1 cellular context compared by ENCODE assay signal in the genomic region with DNA sequence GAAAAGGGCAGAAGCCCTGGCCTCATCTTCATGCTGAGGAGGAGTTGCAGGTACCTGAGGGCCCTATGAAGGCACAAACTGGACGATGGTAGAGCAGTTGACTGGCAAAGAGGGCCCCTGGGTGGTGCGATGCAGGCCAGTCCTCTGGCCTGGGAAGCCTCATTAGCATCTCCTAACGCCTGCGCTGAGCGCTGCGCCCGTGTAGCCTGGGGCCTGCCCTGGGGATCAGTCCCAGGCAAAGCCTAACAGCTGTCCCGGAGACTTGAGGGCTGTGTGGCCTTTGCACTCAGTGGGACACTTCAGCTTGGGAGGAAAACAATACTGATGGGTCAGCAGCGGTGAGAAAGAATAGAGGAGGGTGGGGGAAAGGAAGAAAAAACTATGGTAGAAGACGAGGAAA.
TF ChIP-seq lines count a peak whose summit lies in the region.

No MANE protein-coding gene starts in this region.

TF ChIP-seq in WTC11, 78 proteins besides CTCF, POLR2A, EP300 and RAD21 (continued from another document):
- TF ChIP-seq STAT6 (CRISPR knock-in tag; conservative IDR thresholded peaks at IDR 0.05; ENCODE audit: low read depth) = no peak
- no peak for TF ChIP-seq TEAD4 (CRISPR knock-in tag; IDR thresholded peaks at IDR 0.05)
- TF ChIP-seq NFE2L1 (CRISPR knock-in tag; IDR thresholded peaks at IDR 0.05) = no peak
